9 cellular contexts compared by ENCODE assay signal in genomic region chr6:142112451-142113061, GRCh38. TPM values are rescaled to one million over a fixed set of nuclear protein-coding genes. Genes with fewer than 3 reads are reported as not detected.
DNase-seq lines count a peak whose midpoint lies in the region; ATAC-seq, FAIRE-seq and TF ChIP-seq lines count a peak whose summit lies in the region.
"Had no signal": no experiment of that assay in that cellular context is flagged by ENCODE, and none has a peak within 500 bp of the region (broad histone marks: within the 10 kb centered on the region; RNA-seq: fewer than 3 reads in every experiment).

No MANE protein-coding gene starts in this region.

- POLR2A ChIA-PET in HepG2 (lab: Yijun Ruan, JAX), result no interaction called here

- TF ChIP-seq CTCF in choroid plexus epithelial cell (conservative IDR thresholded peaks at IDR 0.05; ENCODE audit: low read depth, low read length), result peak; percentile 79
- peak; percentile 86 for TF ChIP-seq CTCF in HepG2 (CRISPR knock-in tag; IDR thresholded peaks at IDR 0.05)

- peak; percentile 63 for FAIRE-seq in HepG2 (lab: Jason Lieb, UNC)

- CTCF ChIA-PET in HepG2 (lab: Yijun Ruan, JAX; ENCODE audit: low intra/inter-chr PET ratio, low total read pairs), result interaction anchor here (1.6 to 3.9 kb wide), 3 partner anchors 123 to 437 kb away, joined by 3 to 30 read pairs (median 16); no protein-coding TSS in a partner anchor

- under 1% methylated on average over 4 of the region's 4 CpGs for WGBS in HepG2 (ENCODE audit: low lambda C conversion rate)

- H4K20me1 ChIP-seq in HepG2 (ENCODE audit: insufficient read depth, low read length), result no peaks in the 10 kb centered on the region

- no peak overlapping the region for H3K9ac ChIP-seq in HepG2 (ENCODE audit: insufficient read depth, low read depth, low read length)

- H3K4me1 ChIP-seq in HepG2 (ENCODE audit: insufficient read depth, low read length), result no peaks in the 10 kb centered on the region

- no peak overlapping the region for H2AFZ ChIP-seq in HepG2 (ENCODE audit: low read length)

- no peak overlapping the region for H3K27ac ChIP-seq in HepG2 (ENCODE audit: extremely low read length, insufficient read depth, low read length)

- no peak for TF ChIP-seq POLR2A in HepG2 (IDR thresholded peaks at IDR 0.05; ENCODE audit: insufficient read depth in 1 of 2, low read depth in 2 of 2, low read length in 2 of 2)

- TF ChIP-seq RAD21 in HepG2 (CRISPR knock-in tag; IDR thresholded peaks at IDR 0.05), result peak; percentile 51; the same call in 1 of the 2 replicates

- in situ Hi-C loops in HepG2 (cut with HindIII; ENCODE audit: extremely low pct_ligation_motif_present, low pct_unique_long_range_greater_than_20kb), result loop anchor here (10.0 kb wide), 1 partner anchor 128 kb away; no protein-coding TSS in a partner anchor

- no peak for TF ChIP-seq EP300 in HepG2 (IDR thresholded peaks at IDR 0.05; ENCODE audit: low read depth in 2 of 2, low read length in 2 of 2)
- TF ChIP-seq EP300 in HepG2 (CRISPR knock-in tag; IDR thresholded peaks at IDR 0.05; ENCODE audit: borderline replicate concordance), result no peak

- H3K4me3 ChIP-seq in choroid plexus epithelial cell (ENCODE audit: low read depth, low read length) (no peak overlapping the region), HepG2 (replicated peaks in 1 of 3; ENCODE audit: insufficient read depth in 1 of 3, low read depth in 2 of 3, low read length in 3 of 3) (no peak overlapping the region)

- H3K4me2 ChIP-seq in HepG2 (ENCODE audit: low read depth, low read length), result no peak overlapping the region

- intact Hi-C loops in HepG2 (cut with micrococcal nuclease; ENCODE audit: unreplicated experiment), result loop anchor here (1.0 kb wide), 2 partner anchors 123 to 435 kb away; no protein-coding TSS in a partner anchor

- peak; percentile 58 for ATAC-seq in HG02938 (IDR thresholded peaks at IDR 0.05; ENCODE audit: unreplicated experiment)
- peak; percentile 56; the same call in 2 of the 3 replicates for ATAC-seq in HepG2
- no peak for ATAC-seq in GM19452 (IDR thresholded peaks at IDR 0.05; ENCODE audit: unreplicated experiment)

- H3K27me3 ChIP-seq in HepG2 (ENCODE audit: control insufficient read depth in 1 of 2, insufficient read depth in 2 of 2, low read length in 2 of 2), result no peaks in the 10 kb centered on the region

- H3K36me3 ChIP-seq in HepG2 (replicated peaks in 1 of 2; ENCODE audit: control insufficient read depth in 1 of 2, insufficient read depth in 2 of 2, low read length in 2 of 2), result no peaks in the 10 kb centered on the region

- H3K79me2 ChIP-seq in HepG2 (ENCODE audit: insufficient read depth, low read length), result no peaks in the 10 kb centered on the region

- no peaks in the 10 kb centered on the region for H3K9me3 ChIP-seq in HepG2 (ENCODE audit: low read length)

- no TSS peak for BruUV-seq in HepG2 (replicated peaks; lab: Mats Ljungman, UMichigan)

- DNase-seq in Daoy (ENCODE audit: low read depth) (peak; percentile 66), NCI-H2227 treated with DMSO at 0.1 percent for 48 hours (lab: John Stamatoyannopoulos, UW) (peak; percentile 9), choroid plexus epithelial cell (ENCODE audit: low read depth) (peak; percentile 89), HepG2 (ENCODE audit: low spot score) (peak; percentile 72)
- peak; percentile 19 for DNase-seq in activated CD4-positive, alpha-beta T cell treated with anti-CD3 and anti-CD28 coated beads for 1 hour
- DNase-seq in stimulated activated CD4-positive, alpha-beta T cell treated with anti-CD3 and anti-CD28 coated beads, TNF-alpha, amount 100 ng/mL, for 4 hours (ENCODE audit: low read depth in 3 of 3), result peak; percentile 14 to 37 (median 31)

TF ChIP-seq in HepG2, 621 proteins besides CTCF, POLR2A, EP300 and RAD21 (continues in another document):
- TF ChIP-seq FOXA3 (CRISPR knock-in tag; IDR thresholded peaks at IDR 0.05), result 0 out of 2 replicates have a peak, but pooled peaks have one; percentile 17
- TF ChIP-seq GFI1 (CRISPR knock-in tag; IDR thresholded peaks at IDR 0.05; ENCODE audit: borderline replicate concordance), result 0 out of 2 replicates have a peak, but pooled peaks have one; percentile 39
- peak; percentile 35 for TF ChIP-seq ZFP36 (IDR thresholded peaks at IDR 0.05; ENCODE audit: borderline replicate concordance, low read depth, low read length, partially characterized antibody)

RNA-seq across cellular contexts. Expression of gene GJE1, which starts 20.2 kb away (rescaled TPM):
- not detected in 2 replicates for total RNA-seq in Daoy (2014; rRNA removed; shearing (Covaris generic))
- total RNA-seq in HepG2 (2016; rRNA removed; fragmentation: Illumina TruSeq; extraction: Trizol), result not detected in 2 replicates
- not detected in 2 replicates for total RNA-seq in HepG2 (2016; cell fraction: cytosol; rRNA removed; fragmentation: Illumina TruSeq; extraction: Trizol; ENCODE audit: low read depth)
- total RNA-seq in HepG2 (2016; cell fraction: insoluble cytoplasmic fraction; rRNA removed; fragmentation: Illumina TruSeq; extraction: Trizol), result not detected in 2 replicates
- total RNA-seq in HepG2 (2016; cell fraction: membrane; rRNA removed; fragmentation: Illumina TruSeq; extraction: Trizol), result not detected in 2 replicates
- not detected in 2 replicates for total RNA-seq in HepG2 (2016; cell fraction: nucleus; rRNA removed; fragmentation: Illumina TruSeq; extraction: Trizol)
- polyA plus RNA-seq in HepG2 (2011; rRNA removed), result not detected in 2 replicates
- not detected in 2 replicates for polyA plus RNA-seq in HepG2 (2011; cell fraction: cytosol; rRNA removed)
- polyA plus RNA-seq in HepG2 (2011; cell fraction: nucleus; rRNA removed), result not detected in 2 replicates
- polyA plus RNA-seq in HepG2 (2012), result not detected in 2 replicates
- polyA plus RNA-seq in HepG2 (2016; cell fraction: cytosol; fragmentation: Illumina TruSeq; extraction: Trizol; ENCODE audit: low read depth), result not detected in 2 replicates
- not detected in 2 replicates for polyA plus RNA-seq in HepG2 (2016; cell fraction: insoluble cytoplasmic fraction; fragmentation: Illumina TruSeq; extraction: Trizol; ENCODE audit: low read depth)
- not detected in 2 replicates for polyA plus RNA-seq in HepG2 (2016; cell fraction: membrane; fragmentation: Illumina TruSeq; extraction: Trizol; ENCODE audit: low read depth)
- not detected in 2 replicates for polyA plus RNA-seq in HepG2 (2016; cell fraction: nucleus; fragmentation: Illumina TruSeq; extraction: Trizol; ENCODE audit: insufficient read depth, low read depth)
- polyA minus RNA-seq in HepG2 (2011; rRNA and poly(A)+ RNA removed; ENCODE audit: low replicate concordance), result not detected in 2 replicates
- not detected in 2 replicates for polyA minus RNA-seq in HepG2 (2011; cell fraction: cytosol; rRNA and poly(A)+ RNA removed)
- polyA minus RNA-seq in HepG2 (2011; cell fraction: nucleus; rRNA and poly(A)+ RNA removed), result not detected in 2 replicates
- polyA plus RNA-seq: esophagus had no signal

RNA-seq across cellular contexts. Expression of gene NMBR, which starts 34.4 kb away (rescaled TPM):
- total RNA-seq in Daoy (2014; rRNA removed; shearing (Covaris generic)), result not detected in 2 replicates
- total RNA-seq in HepG2 (2016; rRNA removed; fragmentation: Illumina TruSeq; extraction: Trizol), result not detected in 2 replicates
- not detected in 2 replicates for total RNA-seq in HepG2 (2016; cell fraction: cytosol; rRNA removed; fragmentation: Illumina TruSeq; extraction: Trizol; ENCODE audit: low read depth)
- total RNA-seq in HepG2 (2016; cell fraction: insoluble cytoplasmic fraction; rRNA removed; fragmentation: Illumina TruSeq; extraction: Trizol), result not detected in 2 replicates
- total RNA-seq in HepG2 (2016; cell fraction: membrane; rRNA removed; fragmentation: Illumina TruSeq; extraction: Trizol), result not detected in 2 replicates
- total RNA-seq in HepG2 (2016; cell fraction: nucleus; rRNA removed; fragmentation: Illumina TruSeq; extraction: Trizol), result not detected in 2 replicates
- not detected in 2 replicates for polyA plus RNA-seq in HepG2 (2011; rRNA removed)
- polyA plus RNA-seq in HepG2 (2011; cell fraction: cytosol; rRNA removed), result not detected in 2 replicates
- polyA plus RNA-seq in HepG2 (2011; cell fraction: nucleus; rRNA removed), result not detected in 2 replicates
- not detected in 2 replicates for polyA plus RNA-seq in HepG2 (2012)
- polyA plus RNA-seq in HepG2 (2016; cell fraction: cytosol; fragmentation: Illumina TruSeq; extraction: Trizol; ENCODE audit: low read depth), result not detected in 2 replicates
- not detected in 2 replicates for polyA plus RNA-seq in HepG2 (2016; cell fraction: insoluble cytoplasmic fraction; fragmentation: Illumina TruSeq; extraction: Trizol; ENCODE audit: low read depth)
- polyA plus RNA-seq in HepG2 (2016; cell fraction: membrane; fragmentation: Illumina TruSeq; extraction: Trizol; ENCODE audit: low read depth), result not detected in 2 replicates
- not detected in 2 replicates for polyA plus RNA-seq in HepG2 (2016; cell fraction: nucleus; fragmentation: Illumina TruSeq; extraction: Trizol; ENCODE audit: insufficient read depth, low read depth)
- not detected in 2 replicates for polyA minus RNA-seq in HepG2 (2011; rRNA and poly(A)+ RNA removed; ENCODE audit: low replicate concordance)
- polyA minus RNA-seq in HepG2 (2011; cell fraction: cytosol; rRNA and poly(A)+ RNA removed), result not detected in 2 replicates
- polyA minus RNA-seq in HepG2 (2011; cell fraction: nucleus; rRNA and poly(A)+ RNA removed), result not detected in 2 replicates
- polyA plus RNA-seq: esophagus had no signal

RNA-seq across cellular contexts. Expression of gene VTA1, which starts 34.5 kb away (rescaled TPM):
- total RNA-seq in Daoy (2014; rRNA removed; shearing (Covaris generic)), result 95.0 and 116 TPM in 2 replicates
- total RNA-seq in HepG2 (2016; rRNA removed; fragmentation: Illumina TruSeq; extraction: Trizol), result 89.1 and 143 TPM in 2 replicates
- total RNA-seq in HepG2 (2016; cell fraction: cytosol; rRNA removed; fragmentation: Illumina TruSeq; extraction: Trizol; ENCODE audit: low read depth), result 8.7 and 9.0 TPM in 2 replicates
- 88.5 and 157 TPM in 2 replicates for total RNA-seq in HepG2 (2016; cell fraction: insoluble cytoplasmic fraction; rRNA removed; fragmentation: Illumina TruSeq; extraction: Trizol)
- total RNA-seq in HepG2 (2016; cell fraction: membrane; rRNA removed; fragmentation: Illumina TruSeq; extraction: Trizol), result 24.7 and 29.0 TPM in 2 replicates
- 49.2 and 53.4 TPM in 2 replicates for total RNA-seq in HepG2 (2016; cell fraction: nucleus; rRNA removed; fragmentation: Illumina TruSeq; extraction: Trizol)
- polyA plus RNA-seq in HepG2 (2011; rRNA removed), result 53.8 and 70.7 TPM in 2 replicates
- 42.0 and 56.0 TPM in 2 replicates for polyA plus RNA-seq in HepG2 (2011; cell fraction: cytosol; rRNA removed)
- polyA plus RNA-seq in HepG2 (2011; cell fraction: nucleus; rRNA removed), result 16.3 and 18.4 TPM in 2 replicates
- 43.1 and 55.0 TPM in 2 replicates for polyA plus RNA-seq in HepG2 (2012)
- polyA plus RNA-seq in HepG2 (2016; cell fraction: cytosol; fragmentation: Illumina TruSeq; extraction: Trizol; ENCODE audit: low read depth), result 6.7 and 7.8 TPM in 2 replicates
- 174 and 193 TPM in 2 replicates for polyA plus RNA-seq in HepG2 (2016; cell fraction: insoluble cytoplasmic fraction; fragmentation: Illumina TruSeq; extraction: Trizol; ENCODE audit: low read depth)
- polyA plus RNA-seq in HepG2 (2016; cell fraction: membrane; fragmentation: Illumina TruSeq; extraction: Trizol; ENCODE audit: low read depth), result 17.5 and 19.5 TPM in 2 replicates
- polyA plus RNA-seq in HepG2 (2016; cell fraction: nucleus; fragmentation: Illumina TruSeq; extraction: Trizol; ENCODE audit: insufficient read depth, low read depth), result 56.3 and 60.3 TPM in 2 replicates
- polyA minus RNA-seq in HepG2 (2011; rRNA and poly(A)+ RNA removed; ENCODE audit: low replicate concordance), result 45.5 and 54.2 TPM in 2 replicates
- 45.8 and 49.5 TPM in 2 replicates for polyA minus RNA-seq in HepG2 (2011; cell fraction: cytosol; rRNA and poly(A)+ RNA removed)
- 48.0 and 53.3 TPM in 2 replicates for polyA minus RNA-seq in HepG2 (2011; cell fraction: nucleus; rRNA and poly(A)+ RNA removed)

Comparison
In these comparisons a context has a peak if more than half of its experiments do, and no peak if none do; other contexts are left out.
1. DNase-seq: peak in every context shown above with its lines; median percentile 89 in choroid plexus epithelial cell; 72 in HepG2; 66 in Daoy; 31 in stimulated activated CD4-positive, alpha-beta T cell treated with anti-CD3 and anti-CD28 coated beads, TNF-alpha, amount 100 ng/mL, for 4 hours; 19 in activated CD4-positive, alpha-beta T cell treated with anti-CD3 and anti-CD28 coated beads for 1 hour; 9 in NCI-H2227 treated with DMSO at 0.1 percent for 48 hours.